24 cellular contexts compared by ENCODE assay signal in the genomic region with DNA sequence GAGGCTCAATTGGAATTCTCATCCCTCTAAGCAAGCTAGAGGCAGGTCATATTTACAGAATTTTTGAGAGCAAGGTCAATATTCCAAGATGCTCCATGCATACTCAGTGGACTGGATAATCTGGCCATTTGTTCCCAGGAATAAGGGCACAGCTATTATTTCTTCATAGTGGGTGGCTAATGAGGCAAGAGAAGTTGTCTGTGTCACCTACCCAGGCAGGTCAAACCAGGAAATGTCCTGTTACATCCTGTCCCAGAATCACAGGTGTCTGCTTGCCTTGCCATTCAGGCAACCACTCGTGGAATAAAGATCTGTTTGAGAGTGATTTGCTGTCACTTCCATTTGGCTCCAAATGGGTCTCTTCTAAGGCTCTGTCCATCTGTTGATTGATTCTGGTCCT.
"Had no signal": no experiment of that assay in that cellular context is flagged by ENCODE, and none has a peak within 500 bp of the region (broad histone marks: within the 10 kb centered on the region; RNA-seq: fewer than 3 reads in every experiment).

No MANE protein-coding gene starts in this region.

- FAIRE-seq: keratinocyte, urothelium cell line had no signal

- H3K27me3 ChIP-seq: foreskin keratinocyte, heart right ventricle, right lobe of liver, suprapubic skin, thyroid gland had no signal

- H3K36me3 Mint-ChIP-seq: memory B cell; mesothelial cell of epicardium; natural killer cell; stimulated activated effector memory CD8-positive, alpha-beta T cell treated with anti-CD3 and anti-CD28 coated beads, Interleukin-12 subunit alpha, Interleukin-12 subunit beta, amount 100 ng/mL, for 72 hours; type B pancreatic cell had no signal

- H3K4me3 ChIP-seq: coronary artery, dorsolateral prefrontal cortex, heart right ventricle, left ventricle myocardium inferior, lower lobe of right lung, prostate gland, right lobe of liver, suprapubic skin, thyroid gland had no signal

- H3K27me3 Mint-ChIP-seq: memory B cell, type B pancreatic cell had no signal

- H3K4me1 ChIP-seq: foreskin keratinocyte, heart right ventricle, left ventricle myocardium inferior, lower lobe of right lung, parathyroid adenoma, prostate gland, right lobe of liver, suprapubic skin, thyroid gland had no signal

- H2AFZ ChIP-seq: parathyroid adenoma had no signal

- H3K4me3 Mint-ChIP-seq: memory B cell; mesothelial cell of epicardium; natural killer cell; stimulated activated effector memory CD8-positive, alpha-beta T cell treated with anti-CD3 and anti-CD28 coated beads, Interleukin-12 subunit alpha, Interleukin-12 subunit beta, amount 100 ng/mL, for 72 hours; type B pancreatic cell had no signal

- H3K9me3 Mint-ChIP-seq: mesothelial cell of epicardium, type B pancreatic cell had no signal

- H3K79me2 ChIP-seq: parathyroid adenoma had no signal

- ATAC-seq: foreskin keratinocyte; heart right ventricle; left cardiac atrium; lower lobe of right lung; natural killer cell; right lobe of liver; stimulated activated effector memory CD8-positive, alpha-beta T cell treated with anti-CD3 and anti-CD28 coated beads, Interleukin-12 subunit alpha, Interleukin-12 subunit beta, amount 100 ng/mL, for 72 hours; stimulated activated naive CD8-positive, alpha-beta T cell treated with anti-CD3 and anti-CD28 coated beads, Interleukin-15, Interleukin-2, amounts not matched to agents 100 U/mL and 50 U/mL, for 24 hours had no signal

- DNase-seq: dorsolateral prefrontal cortex; effector CD8-positive, alpha-beta T cell; foreskin keratinocyte; heart right ventricle; left cardiac atrium; left ventricle myocardium inferior; lower lobe of right lung; natural killer cell; occipital lobe; right lobe of liver; stimulated activated CD4-positive, alpha-beta T cell treated with anti-CD3 and anti-CD28 coated beads, Interleukin-4, amount 100 ng/mL, for 1 hour; stimulated activated CD8-positive, alpha-beta memory T cell treated with anti-CD3 and anti-CD28 coated beads, Interleukin-4, amount 100 ng/mL, for 48 hours; stimulated activated naive CD8-positive, alpha-beta T cell treated with anti-CD3 and anti-CD28 coated beads, Interleukin-15, Interleukin-2, amounts not matched to agents 100 U/mL and 50 U/mL, for 24 hours; thyroid gland had no signal

- H3K27ac ChIP-seq: coronary artery, dorsolateral prefrontal cortex, foreskin keratinocyte, heart right ventricle, left ventricle myocardium inferior, lower lobe of right lung, parathyroid adenoma, prostate gland, right lobe of liver, suprapubic skin, thyroid gland had no signal

- H3K4me1 Mint-ChIP-seq: memory B cell; mesothelial cell of epicardium; natural killer cell; stimulated activated effector memory CD8-positive, alpha-beta T cell treated with anti-CD3 and anti-CD28 coated beads, Interleukin-12 subunit alpha, Interleukin-12 subunit beta, amount 100 ng/mL, for 72 hours had no signal

- H3K36me3 ChIP-seq: heart right ventricle, left ventricle myocardium inferior, lower lobe of right lung, prostate gland, right lobe of liver, suprapubic skin, thyroid gland had no signal

- H3K27ac Mint-ChIP-seq: memory B cell; mesothelial cell of epicardium; natural killer cell; stimulated activated effector memory CD8-positive, alpha-beta T cell treated with anti-CD3 and anti-CD28 coated beads, Interleukin-12 subunit alpha, Interleukin-12 subunit beta, amount 100 ng/mL, for 72 hours; type B pancreatic cell had no signal
